Comparison of ENCODE assay signal across 21 cellular contexts in the genomic region with DNA sequence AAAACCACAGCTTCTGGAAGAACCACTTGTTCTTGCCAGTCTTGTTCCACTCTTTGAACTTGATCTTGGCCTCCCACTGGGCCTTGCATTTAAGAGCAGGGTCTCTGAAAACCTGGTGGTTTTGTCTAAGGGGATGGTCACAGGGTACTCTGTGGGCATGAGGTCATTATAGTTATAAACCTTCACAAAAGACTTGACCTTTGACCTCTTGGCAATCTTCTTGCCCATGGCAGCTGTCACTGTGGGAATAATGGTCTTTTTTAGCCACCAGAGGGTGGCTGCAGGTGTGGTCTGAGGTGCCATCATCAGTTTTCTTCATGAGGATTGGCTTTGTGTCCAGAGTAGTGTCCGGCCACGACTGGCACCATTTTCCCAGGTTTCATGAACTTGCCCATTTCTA. TPM values are rescaled to one million over a fixed set of nuclear protein-coding genes. Genes with fewer than 3 reads are reported as not detected.
DNase-seq lines count a peak whose midpoint lies in the region.
"Had no signal": no experiment of that assay in that cellular context is flagged by ENCODE, and none has a peak within 500 bp of the region (broad histone marks: within the 10 kb centered on the region; RNA-seq: fewer than 3 reads in every experiment).

No MANE protein-coding gene starts in this region.

- no peaks in the 10 kb centered on the region for H3K4me1 ChIP-seq in trophoblast cell (ENCODE audit: control insufficient read depth in 1 of 2, insufficient read depth in 2 of 2, low read length in 2 of 2)

- peaks cover 3% of the 10 kb centered on the region for H3K9me3 ChIP-seq in trophoblast cell (ENCODE audit: insufficient read depth, low read depth, low read length)
- H3K9me3 ChIP-seq: HAP-1 had no signal

- H3K4ac ChIP-seq in trophoblast cell (ENCODE audit: low read depth, low read length): no peak overlapping the region

- no peak overlapping the region for H3K9ac ChIP-seq in trophoblast cell (ENCODE audit: low read length)
- H3K9ac ChIP-seq: GM23248 had no signal

- no peak overlapping the region for H3K27ac ChIP-seq in trophoblast cell (ENCODE audit: low read depth, low read length)
- H3K27ac ChIP-seq: GM23248 had no signal

- DNase-seq in NCI-H146 (lab: John Stamatoyannopoulos, UW) (peak; percentile 13), NCI-H146 treated with DMSO at 0.1 percent for 48 hours (lab: John Stamatoyannopoulos, UW; ENCODE audit: unreplicated experiment) (no peak), NCI-H69 (lab: John Stamatoyannopoulos, UW) (peak; percentile 10), trophoblast cell (no peak), kidney tubule cell (ENCODE audit: low spot score) (no peak), COR-L47 (lab: John Stamatoyannopoulos, UW) (no peak)
- peak; percentile 49 for DNase-seq in activated CD8-positive, alpha-beta memory T cell treated with anti-CD3 and anti-CD28 coated beads for 24 hours
- no peak for DNase-seq in activated CD8-positive, alpha-beta memory T cell treated with anti-CD3 and anti-CD28 coated beads, Interleukin-2, amount 50 U/mL, for 4 hours
- DNase-seq: 8988T, DMS 273 treated with DMSO at 0.1 percent for 48 hours, GDM1, GM23248, Karpas-422, NCI-H1048, NCI-H1436, NCI-H2029 treated with DMSO at 0.1 percent for 48 hours, NCI-H446 treated with DMSO at 0.1 percent for 48 hours, NCI-H774, PC-3, SIG-M5 had no signal

- no peak overlapping the region for H2BK120ac ChIP-seq in trophoblast cell (ENCODE audit: insufficient read depth, low read length, poor library complexity)

- H4K8ac ChIP-seq in trophoblast cell (ENCODE audit: low read depth, low read length): no peak overlapping the region

- no peaks in the 10 kb centered on the region for H3K79me1 ChIP-seq in trophoblast cell (ENCODE audit: low read length)

- no peak overlapping the region for H3K23ac ChIP-seq in trophoblast cell (ENCODE audit: low read length)

- WGBS in trophoblast cell (ENCODE audit: extremely low coverage, insufficient coverage, insufficient read length): no CpG with 5 or more reads among the region's 2 CpGs

- H4K12ac ChIP-seq in trophoblast cell (ENCODE audit: low read depth, low read length): no peak overlapping the region

- H3K27me3 ChIP-seq in trophoblast cell (ENCODE audit: insufficient read depth, low read length): no peaks in the 10 kb centered on the region

- no peak overlapping the region for H4K91ac ChIP-seq in trophoblast cell (ENCODE audit: low read depth, low read length)

- peak overlapping the region; percentile 15 for H3K4me3 ChIP-seq in trophoblast cell (ENCODE audit: low read depth, low read length)
- H3K4me3 ChIP-seq: GM23248, HAP-1 had no signal

- no peak overlapping the region for H3K4me2 ChIP-seq in trophoblast cell (ENCODE audit: low read length)

- H3K79me2 ChIP-seq in trophoblast cell (ENCODE audit: control insufficient read depth, insufficient read depth, low read length, poor library complexity): no peaks in the 10 kb centered on the region

- no peak overlapping the region for H2AFZ ChIP-seq in trophoblast cell (ENCODE audit: insufficient read depth, low read length, poor library complexity)
- H2AFZ ChIP-seq: GM23248 had no signal

- H2AK5ac ChIP-seq in trophoblast cell (ENCODE audit: low read length): no peak overlapping the region

- no peak overlapping the region for H2BK5ac ChIP-seq in trophoblast cell (ENCODE audit: low read depth, low read length, poor library complexity)

- H2BK12ac ChIP-seq in trophoblast cell (ENCODE audit: low read length): no peak overlapping the region

- no peak overlapping the region for H3K18ac ChIP-seq in trophoblast cell (ENCODE audit: low read length)

- no peak overlapping the region for H3K14ac ChIP-seq in trophoblast cell (ENCODE audit: low read length)

- peaks cover 10 to 15% of the 10 kb centered on the region in 2 experiments for H3K36me3 ChIP-seq in trophoblast cell (ENCODE audit: control insufficient read depth in 1 of 2, insufficient read depth in 2 of 2, low read length in 2 of 2)

RNA-seq across cellular contexts. Expression of gene ATP6V0A2, which starts 9.1 kb away (rescaled TPM):
- polyA plus RNA-seq in trophoblast cell (2013): 9.9 and 10.0 TPM in 2 replicates

RNA-seq across cellular contexts. Expression of gene DNAH10, which starts 40.9 kb away (rescaled TPM):
- polyA plus RNA-seq in trophoblast cell (2013): 2.6 and 3.3 TPM in 2 replicates

RNA-seq across cellular contexts. Expression of gene TCTN2, which starts 50.3 kb away (rescaled TPM):
- polyA plus RNA-seq in trophoblast cell (2013): 7.2 and 7.3 TPM in 2 replicates

Comparison
In these comparisons a context has a peak if more than half of its experiments do, and no peak if none do; other contexts are left out.
1. DNase-seq: peak in NCI-H146 (single experiment), activated CD8-positive, alpha-beta memory T cell treated with anti-CD3 and anti-CD28 coated beads for 24 hours (single experiment) and NCI-H69 (single experiment); none in NCI-H146 treated with DMSO at 0.1 percent for 48 hours (single experiment), activated CD8-positive, alpha-beta memory T cell treated with anti-CD3 and anti-CD28 coated beads, Interleukin-2, amount 50 U/mL, for 4 hours (single experiment), trophoblast cell (0 of 2), kidney tubule cell (single experiment) and COR-L47 (single experiment).